ENCODE assay signal across 9 cellular contexts in genomic region chr12:106223485-106224391, GRCh38. TPM values are rescaled to one million over a fixed set of nuclear protein-coding genes. Genes with fewer than 3 reads are reported as not detected.
DNase-seq lines count a peak whose midpoint lies in the region; ATAC-seq, FAIRE-seq and TF ChIP-seq lines count a peak whose summit lies in the region.
"Had no signal": no experiment of that assay in that cellular context is flagged by ENCODE, and none has a peak within 500 bp of the region (broad histone marks: within the 10 kb centered on the region; RNA-seq: fewer than 3 reads in every experiment).

No MANE protein-coding gene starts in this region.

- H2AK5ac ChIP-seq in H1 (ENCODE audit: low read depth, low read length), result no peak overlapping the region

- H3K4me1 ChIP-seq in H1 (replicated peaks in 1 of 4; ENCODE audit: control insufficient read depth in 3 of 4, insufficient read depth in 4 of 4, low read length in 3 of 4), result peaks cover 0 to 2% (median 0%) of the 10 kb centered on the region in 4 experiments; a peak in 1 of 7 replicates

- no peak overlapping the region for H3K18ac ChIP-seq in H1 (ENCODE audit: extremely low read depth, low read length)

- no peak overlapping the region for H3K4me3 ChIP-seq in H1 (ENCODE audit: extremely low read depth in 1 of 4, insufficient read depth in 2 of 4, low read depth in 3 of 4, low read length in 4 of 4)

- DNase-seq in NCI-H1436 (lab: John Stamatoyannopoulos, UW), result peak; percentile 51
- no peak for DNase-seq in NCI-H1436 treated with DMSO at 0.1 percent for 48 hours (lab: John Stamatoyannopoulos, UW)
- DNase-seq in NCI-H82 treated with DMSO at 0.1 percent for 48 hours (lab: John Stamatoyannopoulos, UW; ENCODE audit: unreplicated experiment), result peak; percentile 15
- peak; percentile 21 to 50 for DNase-seq in activated CD8-positive, alpha-beta memory T cell treated with anti-CD3 and anti-CD28 coated beads for 1 hour (ENCODE audit: extremely low read depth in 1 of 2, low read depth in 1 of 2)
- peak in 1 of 2 experiments; percentile 92 for DNase-seq in H1 (ENCODE audit: low read depth in 1 of 2, low spot score in 2 of 2)
- peak; percentile 27 for DNase-seq in middle frontal gyrus (ENCODE audit: extremely low spot score, low spot score)
- DNase-seq in stimulated activated naive CD4-positive, alpha-beta T cell (lab: John Stamatoyannopoulos, UW), result peak; percentile 29 to 76 (median 48)

- H3K79me1 ChIP-seq in H1 (ENCODE audit: low read depth, low read length), result no peaks in the 10 kb centered on the region

- no peak overlapping the region for H2BK120ac ChIP-seq in H1 (replicated peaks; ENCODE audit: low read depth, low read length)

- H4K91ac ChIP-seq in H1 (replicated peaks; ENCODE audit: insufficient read length, low read length), result no peak overlapping the region

- no peak overlapping the region for H3K27ac ChIP-seq in H1 (ENCODE audit: low read depth, low read length)

- TF ChIP-seq EP300 in H1 (IDR thresholded peaks at IDR 0.05; ENCODE audit: borderline replicate concordance in 1 of 2, low read depth in 2 of 2, low read length in 2 of 2), result no peak

- no peaks in the 10 kb centered on the region for H3K27me3 ChIP-seq in H1 (replicated peaks in 1 of 4; ENCODE audit: control insufficient read depth in 3 of 4, extremely low read depth in 1 of 4, insufficient read depth in 3 of 4, low read length in 3 of 4)

- FAIRE-seq in H1 (lab: Jason Lieb, UNC), result peak; percentile 50
- FAIRE-seq: A204.1 had no signal

- H3K36me3 ChIP-seq in H1 (ENCODE audit: control insufficient read depth in 2 of 4, insufficient read depth in 4 of 4, low read length in 3 of 4), result no peaks in the 10 kb centered on the region

- CTCF ChIA-PET in H1 (lab: Charles Lee; ENCODE audit: partially characterized antibody), result interaction anchor here (0.5 to 3.3 kb wide), 48 partner anchors 8 to 829 kb away, joined by 3 to 18 read pairs (median 4); no protein-coding TSS in a partner anchor

- 61% methylated on average over 9 of the region's 9 CpGs; no CpG with 5 or more reads in 1 of the 2 experiments for WGBS in H1 (ENCODE audit: extremely low coverage in 1 of 2, insufficient coverage in 1 of 2, insufficient read length in 1 of 2, insufficient replicate concordance in 2 of 2, low coverage in 1 of 2, low lambda C conversion rate in 2 of 2, missing lambda C conversion rate in 1 of 2), 2 experiments

- peak; percentile 71 for ATAC-seq in HG03342 (IDR thresholded peaks at IDR 0.05; ENCODE audit: unreplicated experiment)

- H3K23me2 ChIP-seq in H1 (ENCODE audit: low read depth, low read length), result no peaks in the 10 kb centered on the region

- 0 out of 2 replicates have a peak overlapping the region, but pooled peaks have one; percentile 43 for H2AFZ ChIP-seq in H1 (ENCODE audit: low read length)

- no peak overlapping the region for H4K5ac ChIP-seq in H1 (ENCODE audit: insufficient read length, low read depth, low read length)

- no peak overlapping the region for H3K4me2 ChIP-seq in H1 (ENCODE audit: insufficient read depth in 1 of 2, low read depth in 2 of 2, low read length in 2 of 2)

- POLR2A ChIA-PET in H1 (lab: Charles Lee; ENCODE audit: partially characterized antibody), result interaction anchor here (0.6 to 0.9 kb wide), 2 partner anchors 12 to 69 kb away, joined by 3 to 4 read pairs; no protein-coding TSS in a partner anchor

- H2BK12ac ChIP-seq in H1 (ENCODE audit: low read depth, low read length), result no peak overlapping the region

- H3K9me3 ChIP-seq in H1 (ENCODE audit: insufficient read depth in 2 of 2, low read depth in 1 of 2, low read length in 1 of 2), result peaks cover 1 to 5% of the 10 kb centered on the region in 2 experiments; a peak in 3 of 4 replicates

- no peak overlapping the region for H2BK5ac ChIP-seq in H1 (ENCODE audit: low read depth, low read length)

- H4K20me1 ChIP-seq in H1 (replicated peaks in 1 of 2; ENCODE audit: control insufficient read depth in 1 of 2, insufficient read depth in 2 of 2, low read length in 2 of 2), result no peaks in the 10 kb centered on the region

- H3K14ac ChIP-seq in H1 (ENCODE audit: insufficient read length), result no peak overlapping the region

- no peak overlapping the region for H3K4ac ChIP-seq in H1 (replicated peaks; ENCODE audit: insufficient read length, low read depth, low read length)

- no peak overlapping the region for H3K56ac ChIP-seq in H1 (replicated peaks; ENCODE audit: insufficient read length, low read depth, low read length)

- no peak overlapping the region for H2BK15ac ChIP-seq in H1 (ENCODE audit: low read length)

- peak; percentile 90 to 91 for TF ChIP-seq RAD21 in H1 (IDR thresholded peaks at IDR 0.05 in 1 of 2, conservative IDR thresholded peaks at IDR 0.05 in 1 of 2; ENCODE audit: low read depth in 2 of 2, low read length in 2 of 2)

- H2BK20ac ChIP-seq in H1 (ENCODE audit: low read length), result no peak overlapping the region

- no peak for TF ChIP-seq POLR2A in H1 (IDR thresholded peaks at IDR 0.05; ENCODE audit: control extremely low read depth in 1 of 2, low read depth in 2 of 2, low read length in 2 of 2)

- no peak overlapping the region for H4K8ac ChIP-seq in H1 (ENCODE audit: extremely low read depth, insufficient read depth, low read length)

- TF ChIP-seq CTCF in H1 (IDR thresholded peaks at IDR 0.05; ENCODE audit: control extremely low read depth in 1 of 3, insufficient read depth in 1 of 3, low read depth in 1 of 3, low read length in 3 of 3), result peak; percentile 89 to 93 (median 91)

- H3K23ac ChIP-seq in H1 (ENCODE audit: insufficient read length), result no peak overlapping the region

- H3K9ac ChIP-seq in H1 (replicated peaks in 1 of 4; ENCODE audit: extremely low read depth in 1 of 4, low read depth in 3 of 4, low read length in 3 of 4), result no peak overlapping the region

- H3K79me2 ChIP-seq in H1 (ENCODE audit: control insufficient read depth in 1 of 2, insufficient read depth in 2 of 2, low read length in 2 of 2), result no peaks in the 10 kb centered on the region

TF ChIP-seq in H1, 55 proteins besides CTCF, POLR2A, EP300 and RAD21:
- TF ChIP-seq TBP (IDR thresholded peaks at IDR 0.05; ENCODE audit: low read depth, low read length) (no peak), CBX5 (IDR thresholded peaks at IDR 0.05; ENCODE audit: low read depth, low read length) (no peak), YY1 (IDR thresholded peaks at IDR 0.05; ENCODE audit: low read depth, low read length) (0 out of 2 replicates have a peak, but pooled peaks have one; percentile 42), CREB1 (IDR thresholded peaks at IDR 0.05) (no peak), NRF1 (IDR thresholded peaks at IDR 0.05; ENCODE audit: low read depth, low read length) (no peak), TAF1 (IDR thresholded peaks at IDR 0.05; ENCODE audit: low read depth, low read length) (0 out of 2 replicates have a peak, but pooled peaks have one; percentile 17), POU5F1 (IDR thresholded peaks at IDR 0.05; ENCODE audit: low read depth, low read length) (no peak)
TF ChIP-seq in H1: peak in this region for 2.

RNA-seq across cellular contexts. Expression of gene CKAP4, which starts 24.1 kb away (rescaled TPM):
- 79.0 and 80.7 TPM in 2 replicates for total RNA-seq in H1 (2021; fragmentation: NEBNext Ultra II Directional; extraction: Animal tissue kit (Norgen Biotek cat#: 25700))
- polyA plus RNA-seq in H1 (2011; rRNA removed), result 29.0 and 35.8 TPM in 2 replicates
- 40.0 TPM for polyA plus RNA-seq in H1 (2011; cell fraction: cytosol; rRNA removed)
- 48.8 TPM for polyA plus RNA-seq in H1 (2011; cell fraction: nucleus; rRNA removed)
- polyA plus RNA-seq in H1 (2012, experiment 1 of 2), result 54.3 to 68.0 TPM (median 62.2 TPM) in 4 replicates
- polyA plus RNA-seq in H1 (2012, experiment 2 of 2), result 71.1 TPM
- polyA plus RNA-seq in H1 (2013, experiment 1 of 2), result 129 TPM
- 128 TPM for polyA plus RNA-seq in H1 (2013, experiment 2 of 2)
- 21.5 and 30.7 TPM in 2 replicates for polyA minus RNA-seq in H1 (2011; rRNA and poly(A)+ RNA removed)
- polyA minus RNA-seq in H1 (2011; cell fraction: cytosol; rRNA and poly(A)+ RNA removed), result 29.8 TPM
- 20.0 TPM for polyA minus RNA-seq in H1 (2011; cell fraction: nucleus; rRNA and poly(A)+ RNA removed)
